In the genomic region with DNA sequence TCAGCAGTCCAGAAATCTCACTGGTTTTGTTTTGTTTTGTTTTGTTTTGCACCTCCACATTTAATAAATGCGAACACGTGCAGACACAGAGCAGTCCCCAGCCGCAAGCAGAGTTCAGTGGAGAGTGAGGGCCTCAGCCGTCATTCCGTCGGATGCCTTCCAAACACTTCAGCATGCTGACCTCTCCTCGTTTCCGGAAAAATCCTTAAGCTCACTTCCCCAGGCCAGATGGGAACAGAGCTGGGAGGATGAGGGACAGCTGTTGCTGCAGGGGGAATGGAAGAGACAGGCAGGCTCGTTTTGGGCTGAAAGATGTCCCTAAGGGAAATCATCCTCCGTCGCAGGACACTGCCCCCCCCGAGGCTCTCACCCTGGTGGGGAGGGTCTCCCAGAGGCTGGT, we compare ENCODE assay signal across 14 cellular contexts. TPM values are rescaled to one million over a fixed set of nuclear protein-coding genes. Genes with fewer than 3 reads are reported as not detected.
"Had no signal": no experiment of that assay in that cellular context is flagged by ENCODE, and none has a peak within 500 bp of the region (broad histone marks: within the 10 kb centered on the region; RNA-seq: fewer than 3 reads in every experiment).

No MANE protein-coding gene starts in this region.

- H3K9me3 Mint-ChIP-seq: activated B cell treated with CpG ODN at 0.5 μM for 24 hours; activated naive CD4-positive, alpha-beta T cell treated with anti-CD3 and anti-CD28 coated beads, Interleukin-2, amount 10 ng/mL, durations not matched to agents 7 days and 5 days had no signal

- H3K4me3 ChIP-seq: coronary artery had no signal

- ATAC-seq: T-helper 17 cell had no signal

- H3K4me3 Mint-ChIP-seq: activated B cell treated with CpG ODN at 0.5 μM for 24 hours; activated CD4-positive, alpha-beta T cell treated with anti-CD3 and anti-CD28 coated beads, Interleukin-2, amount 10 ng/mL, durations not matched to agents 24 days and 14 days; activated naive CD4-positive, alpha-beta T cell treated with anti-CD3 and anti-CD28 coated beads, Interleukin-2, amount 10 ng/mL, durations not matched to agents 7 days and 5 days; memory B cell; T-helper 17 cell had no signal

- H3K27ac Mint-ChIP-seq: activated B cell treated with CpG ODN at 0.5 μM for 24 hours; activated CD4-positive, alpha-beta T cell treated with anti-CD3 and anti-CD28 coated beads, Interleukin-2, amount 10 ng/mL, durations not matched to agents 24 days and 14 days; activated naive CD4-positive, alpha-beta T cell treated with anti-CD3 and anti-CD28 coated beads, Interleukin-2, amount 10 ng/mL, durations not matched to agents 7 days and 5 days; activated T-helper 2 cell treated with anti-CD3 and anti-CD28 coated beads, Interferon-gamma antibody, Interleukin-2, Interleukin-4, amounts not matched to agents 10 μg/mL and 5 μg/mL and 100 μg/mL, durations not matched to agents 14 hours and 24 hours and 36 hours; memory B cell; T-helper 17 cell had no signal

- H3K4me1 Mint-ChIP-seq: activated B cell treated with CpG ODN at 0.5 μM for 24 hours; activated CD4-positive, alpha-beta T cell treated with anti-CD3 and anti-CD28 coated beads, Interleukin-2, amount 10 ng/mL, durations not matched to agents 24 days and 14 days; activated naive CD4-positive, alpha-beta T cell treated with anti-CD3 and anti-CD28 coated beads, Interleukin-2, amount 10 ng/mL, durations not matched to agents 7 days and 5 days; memory B cell; T-helper 17 cell had no signal

- H3K27me3 Mint-ChIP-seq: activated CD4-positive, alpha-beta T cell treated with anti-CD3 and anti-CD28 coated beads, Interleukin-2, amount 10 ng/mL, durations not matched to agents 24 days and 14 days; activated naive CD4-positive, alpha-beta T cell treated with anti-CD3 and anti-CD28 coated beads, Interleukin-2, amount 10 ng/mL, durations not matched to agents 7 days and 5 days had no signal

- DNase-seq: activated B cell treated with CpG ODN at 0.5 μM for 24 hours; activated CD4-positive, alpha-beta T cell treated with anti-CD3 and anti-CD28 coated beads, Interleukin-2, amount 10 ng/mL, durations not matched to agents 24 days and 14 days; activated naive CD4-positive, alpha-beta T cell treated with anti-CD3 and anti-CD28 coated beads, Interleukin-2, amount 10 ng/mL, durations not matched to agents 7 days and 5 days; caudate nucleus; effector CD8-positive, alpha-beta T cell; left cardiac atrium; retina; small intestine; T-helper 17 cell; trophoblast cell had no signal

- H3K27ac ChIP-seq: coronary artery, epithelial cell of prostate had no signal

- H3K36me3 Mint-ChIP-seq: activated naive CD4-positive, alpha-beta T cell treated with anti-CD3 and anti-CD28 coated beads, Interleukin-2, amount 10 ng/mL, durations not matched to agents 7 days and 5 days; memory B cell had no signal

RNA-seq across cellular contexts. Expression of gene FGFR2, which starts 17.2 kb away (rescaled TPM):
- total RNA-seq: activated B cell treated with CpG ODN at 0.5 μM for 24 hours; activated CD4-positive, alpha-beta T cell treated with anti-CD3 and anti-CD28 coated beads, Interleukin-2, amount 10 ng/mL, durations not matched to agents 24 days and 14 days; activated T-helper 2 cell treated with anti-CD3 and anti-CD28 coated beads, Interferon-gamma antibody, Interleukin-2, Interleukin-4, amounts not matched to agents 10 μg/mL and 5 μg/mL and 100 μg/mL, durations not matched to agents 14 hours and 24 hours and 36 hours had no signal
